In genomic region chr2:35787302-35788031, GRCh38 we compare ENCODE assay signal across 25 cellular contexts.
DNase-seq lines count a peak whose midpoint lies in the region; ATAC-seq, FAIRE-seq and TF ChIP-seq lines count a peak whose summit lies in the region.
"Had no signal": no experiment of that assay in that cellular context is flagged by ENCODE, and none has a peak within 500 bp of the region (broad histone marks: within the 10 kb centered on the region; RNA-seq: fewer than 3 reads in every experiment).

No MANE protein-coding gene starts in this region.

- CTCF ChIA-PET in A549 (lab: Yijun Ruan, JAX), result interaction anchor here (0.6 to 2.0 kb wide), 4 partner anchors 14 to 883 kb away, joined by 3 to 6 read pairs (median 4); no protein-coding TSS in a partner anchor

- POLR2A ChIA-PET in A549 (lab: Yijun Ruan, JAX), result no interaction called here

- H3K27ac ChIP-seq in A549, result no peak overlapping the region
- H3K27ac ChIP-seq: esophagus muscularis mucosa, gastrocnemius medialis, HL-60 had no signal

- H3K4me3 ChIP-seq in A549 (no peak overlapping the region), epithelial cell of esophagus (ENCODE audit: low read length) (no peak overlapping the region)
- H3K4me3 ChIP-seq: esophagus muscularis mucosa, gastrocnemius medialis had no signal

- TF ChIP-seq RAD21 in A549 (conservative IDR thresholded peaks at IDR 0.05 in 1 of 2, IDR thresholded peaks at IDR 0.05 in 1 of 2), result no peak

- H3K4me1 ChIP-seq in A549, result no peaks in the 10 kb centered on the region
- H3K4me1 ChIP-seq: esophagus muscularis mucosa, gastrocnemius medialis had no signal

- H3K9me3 ChIP-seq in A549, result no peaks in the 10 kb centered on the region
- H3K9me3 ChIP-seq: esophagus muscularis mucosa, gastrocnemius medialis had no signal

- TF ChIP-seq EP300 in A549 (IDR thresholded peaks at IDR 0.05), result no peak

- no peak for FAIRE-seq in A549 (lab: Jason Lieb, UNC)
- FAIRE-seq: kidney had no signal

- no peak overlapping the region for H3K4me2 ChIP-seq in A549

- ATAC-seq in A549 (no peak), HG03457 (IDR thresholded peaks at IDR 0.05; ENCODE audit: unreplicated experiment) (no peak), HG03095 (IDR thresholded peaks at IDR 0.05; ENCODE audit: unreplicated experiment) (no peak), HG02678 (IDR thresholded peaks at IDR 0.05; ENCODE audit: unreplicated experiment) (no peak)
- ATAC-seq: gastrocnemius medialis; Panc1; stimulated activated naive CD8-positive, alpha-beta T cell treated with anti-CD3 and anti-CD28 coated beads, Interleukin-15, Interleukin-2, amounts not matched to agents 100 U/mL and 50 U/mL, for 24 hours; T-helper 17 cell had no signal

- TF ChIP-seq CTCF in A549 (IDR thresholded peaks at IDR 0.05) (no peak), epithelial cell of esophagus (IDR thresholded peaks at IDR 0.05; ENCODE audit: insufficient read depth, low read depth, low read length, missing control alignments) (no peak)

- WGBS in A549 (ENCODE audit: missing lambda C conversion rate), result 49% methylated on average over 4 of the region's 4 CpGs

- DNase-seq in A549 (ENCODE audit: low read depth in 1 of 2, low spot score in 1 of 2) (peak in 1 of 2 experiments; percentile 26), H4 (ENCODE audit: low spot score) (peak; percentile 7), RPMI7951 (ENCODE audit: low read depth) (peak; percentile 15), epithelial cell of esophagus (ENCODE audit: low read depth) (peak; percentile 68)
- DNase-seq in stimulated activated CD4-positive, alpha-beta T cell treated with anti-CD3 and anti-CD28 coated beads, Interleukin-2, amount 100 ng/mL, for 48 hours, result no peak
- DNase-seq: activated CD4-positive, alpha-beta T cell treated with anti-CD3 and anti-CD28 coated beads, Interleukin-2, amount 10 ng/mL, durations not matched to agents 7 days and 5 days; aorta; gastrocnemius medialis; hypothalamus; kidney; naive B cell; NCI-H1048; NCI-H187; NCI-H226; occipital lobe; retina; stimulated activated CD4-positive, alpha-beta T cell treated with anti-CD3 and anti-CD28 coated beads, Interleukin-4, amount 100 ng/mL, for 4 hours; stimulated activated naive CD8-positive, alpha-beta T cell treated with anti-CD3 and anti-CD28 coated beads, Interleukin-15, Interleukin-2, amounts not matched to agents 100 U/mL and 50 U/mL, for 24 hours; T-helper 17 cell had no signal

- TF ChIP-seq POLR2A in A549 (IDR thresholded peaks at IDR 0.05; ENCODE audit: low read length), result no peak

TF ChIP-seq in A549, 52 proteins besides CTCF, POLR2A, EP300 and RAD21:
- TF ChIP-seq RCOR1 (IDR thresholded peaks at IDR 0.05; ENCODE audit: low read depth, low read length) (no peak), HDAC2 (IDR thresholded peaks at IDR 0.05) (no peak), CBX2 (IDR thresholded peaks at IDR 0.05; ENCODE audit: borderline replicate concordance, low read depth) (no peak), ZFP36 (IDR thresholded peaks at IDR 0.05; ENCODE audit: borderline replicate concordance, partially characterized antibody) (no peak), NFE2L2 (conservative IDR thresholded peaks at IDR 0.05; ENCODE audit: low read length) (0 out of 2 replicates have a peak, but pooled peaks have one; percentile 47), CEBPB (IDR thresholded peaks at IDR 0.05) (no peak), E2F6 (IDR thresholded peaks at IDR 0.05; ENCODE audit: borderline replicate concordance, low read depth) (no peak), KDM5A (IDR thresholded peaks at IDR 0.05) (no peak), MAFK (IDR thresholded peaks at IDR 0.05; ENCODE audit: partially characterized antibody) (peak; percentile 31), FOXS1 (CRISPR knock-in tag; IDR thresholded peaks at IDR 0.05) (no peak)

Comparison
In these comparisons a context has a peak if more than half of its experiments do, and no peak if none do; other contexts are left out.
1. DNase-seq: peak in H4 (single experiment), RPMI7951 (single experiment) and epithelial cell of esophagus (single experiment); none in stimulated activated CD4-positive, alpha-beta T cell treated with anti-CD3 and anti-CD28 coated beads, Interleukin-2, amount 100 ng/mL, for 48 hours (0 of 2).